26 cellular contexts compared by ENCODE assay signal in the genomic region with DNA sequence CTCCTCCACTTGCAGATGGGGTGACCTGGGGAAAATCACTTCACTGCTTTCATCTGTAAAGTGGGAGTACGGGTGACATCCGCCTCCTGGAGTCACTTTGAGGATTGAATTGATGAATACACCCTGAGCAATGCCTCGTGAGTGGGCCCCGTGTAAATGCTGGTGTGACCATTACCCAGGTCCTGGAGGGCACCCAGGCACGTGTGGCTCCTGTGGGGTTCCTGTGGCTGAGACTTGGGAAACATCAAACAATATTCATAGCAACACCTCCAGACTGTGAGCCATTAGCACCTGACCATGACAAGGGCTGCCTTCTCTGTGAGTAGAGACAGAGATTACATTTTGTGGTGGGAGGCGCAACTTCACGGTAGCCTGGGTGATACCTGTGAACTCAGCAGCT. TPM values are rescaled to one million over a fixed set of nuclear protein-coding genes. Genes with fewer than 3 reads are reported as not detected.
A peak's percentile ranks its signal among the peaks of the same experiment; 100 is the strongest.
DNase-seq lines count a peak whose midpoint lies in the region; ATAC-seq and TF ChIP-seq lines count a peak whose summit lies in the region.
"Had no signal": no experiment of that assay in that cellular context is flagged by ENCODE, and none has a peak within 500 bp of the region (broad histone marks: within the 10 kb centered on the region; RNA-seq: fewer than 3 reads in every experiment).

No MANE protein-coding gene starts in this region.

- H2AK9ac ChIP-seq in IMR-90 (replicated peaks; ENCODE audit: low read depth, low read length, poor library complexity) = peak overlapping the region; percentile 13

- H2BK15ac ChIP-seq in IMR-90 (ENCODE audit: low read depth, low read length) = 0 out of 3 replicates have a peak overlapping the region, but pooled peaks have one; percentile 54
- no peak overlapping the region for H2BK15ac ChIP-seq in neuronal stem cell (ENCODE audit: low read length)

- no peaks in the 10 kb centered on the region for H3K9me3 Mint-ChIP-seq in stimulated activated memory B cell treated with anti-CD40 and anti-IgM and Interleukin-4, amounts not matched to agents 10 μg/mL and 1 μg/mL and 100 μg/mL, for 72 hours
- H3K9me3 Mint-ChIP-seq in osteocyte (ENCODE audit: unreplicated experiment) = no peaks in the 10 kb centered on the region
- H3K9me3 Mint-ChIP-seq: CD8-positive, alpha-beta T cell; H9; HFFc6 had no signal

- POLR2A ChIA-PET in IMR-90 (lab: Charles Lee; ENCODE audit: unreplicated experiment) = no interaction called here

- H3K9me3 ChIP-seq in IMR-90 (ENCODE audit: control insufficient read depth, insufficient read depth, low read length) = no peaks in the 10 kb centered on the region
- H3K9me3 ChIP-seq in neuronal stem cell (replicated peaks in 1 of 2; ENCODE audit: control insufficient read depth in 2 of 2, insufficient read depth in 1 of 2, low read depth in 1 of 2, low read length in 2 of 2) = no peaks in the 10 kb centered on the region
- H3K9me3 ChIP-seq: Caco-2, Peyer's patch had no signal

- intact Hi-C loops in IMR-90 (cut with micrococcal nuclease) = no loop called here

- H2AFZ ChIP-seq in IMR-90 (replicated peaks; ENCODE audit: low read length, poor library complexity) (no peak overlapping the region), neuronal stem cell (ENCODE audit: low read length) (no peak overlapping the region)
- H2AFZ ChIP-seq: GM23248 had no signal

- no peaks in the 10 kb centered on the region for H4K20me1 ChIP-seq in IMR-90 (ENCODE audit: insufficient read depth, low read length)

- no peak for ATAC-seq in IMR-90 (ENCODE audit: low read depth)
- ATAC-seq in stimulated activated memory B cell treated with anti-CD40 and anti-IgM and Interleukin-4, amounts not matched to agents 10 μg/mL and 1 μg/mL and 100 μg/mL, for 72 hours = no peak
- ATAC-seq: CD8-positive, alpha-beta T cell had no signal

- peaks cover 3% of the 10 kb centered on the region for H3K9me1 ChIP-seq in IMR-90 (ENCODE audit: insufficient read depth, low read length)

- H4K8ac ChIP-seq in IMR-90 (ENCODE audit: low read depth in 2 of 2, low read length in 2 of 2) = peak overlapping the region; percentile 9 to 19; a peak in 2 of 4 replicates
- no peak overlapping the region for H4K8ac ChIP-seq in neuronal stem cell (ENCODE audit: low read depth, low read length)

- no peak overlapping the region for H2BK12ac ChIP-seq in neuronal stem cell (ENCODE audit: low read length)

- peak; percentile 57 for DNase-seq in NK-92 treated with Interleukin-12 subunit alpha and Interleukin-12 subunit beta, amount 100 ng/mL, for 24 hours (lab: John Stamatoyannopoulos, UW)
- DNase-seq in NK-92 (lab: John Stamatoyannopoulos, UW; ENCODE audit: unreplicated experiment) (no peak), IMR-90 (no peak), neuronal stem cell (ENCODE audit: low spot score) (no peak), islet precursor cell (no peak), osteocyte (ENCODE audit: extremely low spot score, unreplicated experiment) (no peak)
- DNase-seq in stimulated activated CD4-positive, alpha-beta T cell treated with anti-CD3 and anti-CD28 coated beads, Interleukin-4, amount 100 ng/mL, for 24 hours = no peak
- DNase-seq: CD8-positive, alpha-beta T cell; H9; HFFc6; NCI-H1092; NCI-H1417 treated with DMSO at 0.1 percent for 48 hours; NCI-H1694 treated with DMSO at 0.1 percent for 48 hours; NCI-H2081; NCI-H226; NCI-H510A; NCI-H69; OCI-M1; SIG-M5 had no signal

- H3K36me3 ChIP-seq in IMR-90 (ENCODE audit: control insufficient read depth, insufficient read depth, low read length) = no peaks in the 10 kb centered on the region
- H3K36me3 ChIP-seq in neuronal stem cell (replicated peaks in 1 of 2; ENCODE audit: control insufficient read depth in 2 of 2, insufficient read depth in 2 of 2, low read length in 2 of 2) = no peaks in the 10 kb centered on the region
- H3K36me3 ChIP-seq: Peyer's patch had no signal

- H3K23ac ChIP-seq in IMR-90 (ENCODE audit: low read depth, low read length) (no peak overlapping the region), neuronal stem cell (ENCODE audit: low read depth, low read length, poor library complexity) (no peak overlapping the region)

- H3K36me3 Mint-ChIP-seq in stimulated activated memory B cell treated with anti-CD40 and anti-IgM and Interleukin-4, amounts not matched to agents 10 μg/mL and 1 μg/mL and 100 μg/mL, for 72 hours = peaks cover 8% of the 10 kb centered on the region
- H3K36me3 Mint-ChIP-seq in osteocyte (ENCODE audit: unreplicated experiment) = no peaks in the 10 kb centered on the region
- H3K36me3 Mint-ChIP-seq: CD8-positive, alpha-beta T cell had no signal

- no CpG with 5 or more reads among the region's 7 CpGs for WGBS in IMR-90 (ENCODE audit: extremely low coverage in 2 of 2, insufficient read length in 1 of 2), 2 experiments
- WGBS in neuronal stem cell (ENCODE audit: extremely low coverage in 2 of 2, insufficient read length in 2 of 2, insufficient replicate concordance in 1 of 2), 2 donors = no CpG with 5 or more reads among the region's 7 CpGs

- H2BK120ac ChIP-seq in IMR-90 (ENCODE audit: low read depth, low read length) = peak overlapping the region; percentile 91
- H2BK120ac ChIP-seq in neuronal stem cell (ENCODE audit: low read depth, low read length) = no peak overlapping the region

- no peak for TF ChIP-seq RAD21 in IMR-90 (IDR thresholded peaks at IDR 0.05; ENCODE audit: low read length)

- in situ Hi-C loops in IMR-90 (cut with MboI; ENCODE audit: low sequenced_read_pairs) = loop anchor here (25.0 kb wide), 1 partner anchor 826 kb away; no protein-coding TSS in a partner anchor

- H3K4me2 ChIP-seq in IMR-90 (ENCODE audit: low read depth, low read length) = no peak overlapping the region
- no peak overlapping the region for H3K4me2 ChIP-seq in neuronal stem cell (ENCODE audit: insufficient read depth, low read length, poor library complexity, severe bottlenecking)

- H3K27me3 ChIP-seq in IMR-90 (ENCODE audit: control insufficient read depth, insufficient read depth, low read length) (no peaks in the 10 kb centered on the region; the same call in 1 of the 2 replicates), neuronal stem cell (ENCODE audit: control insufficient read depth in 3 of 3, insufficient read depth in 3 of 3, low read depth in 1 of 3, low read length in 3 of 3) (no peaks in the 10 kb centered on the region)
- H3K27me3 ChIP-seq: Peyer's patch had no signal

- H2BK5ac ChIP-seq in IMR-90 (ENCODE audit: low read depth, low read length, poor library complexity, severe bottlenecking) (peak overlapping the region; percentile 14), neuronal stem cell (ENCODE audit: low read length) (no peak overlapping the region)

- TF ChIP-seq CTCF in IMR-90 (conservative IDR thresholded peaks at IDR 0.05; ENCODE audit: low read depth, low read length) = no peak
- no peak for TF ChIP-seq CTCF in osteocyte (IDR thresholded peaks at IDR 0.05)

- H3K4me1 ChIP-seq in IMR-90 (ENCODE audit: control insufficient read depth, insufficient read depth, low read length) (peaks cover 12% of the 10 kb centered on the region), neuronal stem cell (ENCODE audit: control insufficient read depth in 2 of 2, insufficient read depth in 1 of 2, low read depth in 1 of 2, low read length in 2 of 2) (peaks cover 2 to 13% of the 10 kb centered on the region in 2 donors)
- H3K4me1 ChIP-seq: Caco-2 had no signal

- H3K27ac ChIP-seq in IMR-90 (ENCODE audit: insufficient read depth, low read length) (no peak overlapping the region), neuronal stem cell (replicated peaks; ENCODE audit: low read length) (no peak overlapping the region)
- H3K27ac ChIP-seq: 22Rv1, C4-2B, GM23248, Peyer's patch had no signal

- H3K27ac Mint-ChIP-seq in stimulated activated memory B cell treated with anti-CD40 and anti-IgM and Interleukin-4, amounts not matched to agents 10 μg/mL and 1 μg/mL and 100 μg/mL, for 72 hours = peak overlapping the region; percentile 13
- no peak overlapping the region for H3K27ac Mint-ChIP-seq in osteocyte (ENCODE audit: unreplicated experiment)
- H3K27ac Mint-ChIP-seq: B cell; CD8-positive, alpha-beta T cell; HFFc6 had no signal

- peak overlapping the region; percentile 72 for H3K4ac ChIP-seq in IMR-90 (ENCODE audit: low read depth, low read length)
- H3K4ac ChIP-seq in neuronal stem cell (ENCODE audit: low read length) = no peak overlapping the region

- dilution Hi-C loops in IMR-90 (cut with HindIII; ENCODE audit: low sequenced_read_pairs, unreplicated experiment) = no loop called here

- H3K56ac ChIP-seq in IMR-90 (ENCODE audit: extremely low read depth, insufficient read depth, low read length) = no peak overlapping the region

- no peak overlapping the region for H3K4me3 Mint-ChIP-seq in stimulated activated memory B cell treated with anti-CD40 and anti-IgM and Interleukin-4, amounts not matched to agents 10 μg/mL and 1 μg/mL and 100 μg/mL, for 72 hours
- H3K4me3 Mint-ChIP-seq in osteocyte (ENCODE audit: unreplicated experiment) = no peak overlapping the region
- H3K4me3 Mint-ChIP-seq: B cell; CD8-positive, alpha-beta T cell; H9 had no signal

- TF ChIP-seq POLR2A in IMR-90 (IDR thresholded peaks at IDR 0.05; ENCODE audit: low read depth, low read length) = no peak

- no peak overlapping the region for H4K5ac ChIP-seq in IMR-90 (ENCODE audit: low read depth, low read length)

- BruUV-seq in IMR-90 (replicated peaks; lab: Mats Ljungman, UMichigan) = no TSS peak

- H3K14ac ChIP-seq in IMR-90 (replicated peaks; ENCODE audit: low read depth, low read length) (peak overlapping the region; percentile 29; the same call in 1 of the 2 replicates), neuronal stem cell (ENCODE audit: low read length) (no peak overlapping the region)

- H3K18ac ChIP-seq in IMR-90 (ENCODE audit: low read depth, low read length) (no peak overlapping the region), neuronal stem cell (ENCODE audit: low read length) (no peak overlapping the region)

- peaks cover 13% of the 10 kb centered on the region for H3K27me3 Mint-ChIP-seq in stimulated activated memory B cell treated with anti-CD40 and anti-IgM and Interleukin-4, amounts not matched to agents 10 μg/mL and 1 μg/mL and 100 μg/mL, for 72 hours
- peaks cover 4% of the 10 kb centered on the region for H3K27me3 Mint-ChIP-seq in osteocyte (ENCODE audit: unreplicated experiment)

- no peak overlapping the region for H3K9ac ChIP-seq in IMR-90 (ENCODE audit: low read depth, low read length)
- no peak overlapping the region for H3K9ac ChIP-seq in neuronal stem cell (ENCODE audit: low read depth, low read length, poor library complexity)
- H3K9ac ChIP-seq: GM23248 had no signal

- H2BK20ac ChIP-seq in IMR-90 (ENCODE audit: low read depth, low read length) = peak overlapping the region; percentile 74

- H2AK5ac ChIP-seq in IMR-90 (ENCODE audit: low read depth, low read length) (peak overlapping the region; percentile 87), neuronal stem cell (ENCODE audit: low read depth, low read length) (peak overlapping the region; percentile 14)

- CTCF ChIA-PET in IMR-90 (lab: Yijun Ruan, JAX) = interaction anchor here (0.6 to 0.7 kb wide), 2 partner anchors 25 to 243 kb away, joined by 3 read pairs; no protein-coding TSS in a partner anchor

- H3K79me1 ChIP-seq in IMR-90 (ENCODE audit: low read depth in 1 of 2, low read length in 2 of 2) (peaks cover 0 to 10% of the 10 kb centered on the region in 2 experiments; a peak in 2 of 4 replicates), neuronal stem cell (ENCODE audit: low read depth, low read length) (no peaks in the 10 kb centered on the region)

- H3K4me3 ChIP-seq in IMR-90 (ENCODE audit: insufficient read depth, low read depth, low read length) (no peak overlapping the region), neuronal stem cell (ENCODE audit: low read length in 2 of 2) (no peak overlapping the region)
- H3K4me3 ChIP-seq: GM23248, Peyer's patch had no signal

- no peak overlapping the region; the same call in 1 of the 2 replicates for H4K91ac ChIP-seq in IMR-90 (ENCODE audit: insufficient read depth, low read depth, low read length)
- H4K91ac ChIP-seq in neuronal stem cell (ENCODE audit: low read depth, low read length, poor library complexity) = no peak overlapping the region

- peaks cover 45% of the 10 kb centered on the region for H3K4me1 Mint-ChIP-seq in stimulated activated memory B cell treated with anti-CD40 and anti-IgM and Interleukin-4, amounts not matched to agents 10 μg/mL and 1 μg/mL and 100 μg/mL, for 72 hours
- peaks cover 25% of the 10 kb centered on the region for H3K4me1 Mint-ChIP-seq in osteocyte (ENCODE audit: unreplicated experiment)

RNA-seq across cellular contexts. Expression of gene MRPL36, which starts 11.4 kb away (rescaled TPM):
- total RNA-seq in IMR-90 (2012; rRNA removed) (63.9 and 85.9 TPM in 2 replicates), osteocyte (44.0 and 51.9 TPM in 2 replicates)
- polyA plus RNA-seq in IMR-90 (2012; rRNA removed) = 103 and 134 TPM in 2 replicates
- polyA plus RNA-seq in IMR-90 (2012; cell fraction: cytosol; rRNA removed) = 101 and 125 TPM in 2 replicates
- 35.7 and 44.4 TPM in 2 replicates for polyA plus RNA-seq in IMR-90 (2012; cell fraction: nucleus; rRNA removed; ENCODE audit: low replicate concordance)
- 54.5 TPM for polyA plus RNA-seq in neuronal stem cell (2013, experiment 1 of 2)
- polyA plus RNA-seq in neuronal stem cell (2013, experiment 2 of 2) = 56.1 TPM

RNA-seq across cellular contexts. Expression of gene NDUFS6, which starts 13.0 kb away (rescaled TPM):
- total RNA-seq in IMR-90 (2012; rRNA removed) (10.4 and 26.9 TPM in 2 replicates), osteocyte (31.7 and 35.1 TPM in 2 replicates)
- 69.0 and 119 TPM in 2 replicates for polyA plus RNA-seq in IMR-90 (2012; rRNA removed)
- polyA plus RNA-seq in IMR-90 (2012; cell fraction: cytosol; rRNA removed) = 70.7 and 121 TPM in 2 replicates
- polyA plus RNA-seq in IMR-90 (2012; cell fraction: nucleus; rRNA removed; ENCODE audit: low replicate concordance) = 19.3 and 45.4 TPM in 2 replicates
- polyA plus RNA-seq in neuronal stem cell (2013, experiment 1 of 2) = 149 TPM
- polyA plus RNA-seq in neuronal stem cell (2013, experiment 2 of 2) = 147 TPM
